8 cellular contexts compared by ENCODE assay signal in the genomic region with DNA sequence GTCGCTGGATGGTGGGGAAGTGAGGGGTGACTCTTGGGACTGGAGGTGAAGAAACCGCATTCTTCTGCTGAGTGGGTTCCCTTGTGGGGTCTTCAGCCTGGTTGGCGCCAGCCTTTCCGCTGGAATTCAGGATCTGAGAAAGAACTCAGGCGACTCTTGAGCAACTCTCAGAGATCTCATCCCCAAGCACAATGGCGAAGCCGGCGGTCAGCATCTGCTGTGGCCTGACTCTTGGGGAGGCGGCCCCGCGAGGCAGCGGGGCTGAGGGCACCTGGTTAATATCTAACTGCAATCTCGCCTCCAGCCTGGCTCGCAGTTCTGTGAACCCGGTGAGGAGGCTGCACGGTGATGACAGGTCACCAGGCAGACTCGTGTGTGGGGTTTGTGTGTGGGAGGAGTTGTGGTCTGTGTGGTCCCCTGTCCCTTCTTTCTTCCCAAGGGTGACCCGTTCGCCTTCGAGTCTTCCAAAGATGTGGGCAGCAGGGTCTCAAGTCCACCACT. TPM values are rescaled to one million over a fixed set of nuclear protein-coding genes. Genes with fewer than 3 reads are reported as not detected.
DNase-seq lines count a peak whose midpoint lies in the region; ATAC-seq and TF ChIP-seq lines count a peak whose summit lies in the region.

No MANE protein-coding gene starts in this region.

- no peaks in the 10 kb centered on the region for H3K9me2 ChIP-seq in PC-3 (replicated peaks; ENCODE audit: low read length)

- H4K20me1 ChIP-seq in PC-3 (ENCODE audit: low read length): no peaks in the 10 kb centered on the region

- DNase-seq in ELF-1 (ENCODE audit: low read depth, low spot score): peak; percentile 40
- DNase-seq in H4 (ENCODE audit: low spot score): peak; percentile 5
- DNase-seq in PC-3: peak; percentile 43
- DNase-seq in adrenal gland: peak; percentile 33 to 68 (median 40)
- DNase-seq in hepatic stellate cell (ENCODE audit: low spot score): peak; percentile 27
- peak; percentile 70 for DNase-seq in renal cortical epithelial cell (ENCODE audit: low read depth)
- DNase-seq in NCI-H345 (lab: John Stamatoyannopoulos, UW): no peak
- no peak for DNase-seq in NCI-H226

- H3K9ac ChIP-seq in PC-3 (ENCODE audit: low read length): peak overlapping the region; percentile 81

- peak; percentile 17 for ATAC-seq in PC-3

- peaks cover 22% of the 10 kb centered on the region for H3K79me2 ChIP-seq in PC-3 (ENCODE audit: low read length)

- intact Hi-C loops in PC-3 (cut with micrococcal nuclease): loop anchor here (1.0 kb wide), 1 partner anchor 67 kb away; no protein-coding TSS in a partner anchor
- intact Hi-C loops in adrenal gland (cut with DNase I): no loop called here

- CTCF ChIA-PET in PC-3 (lab: Charles Lee): no interaction called here

- H3K27me3 ChIP-seq in PC-3 (ENCODE audit: low read length) (no peaks in the 10 kb centered on the region), adrenal gland (no peaks in the 10 kb centered on the region)

- H3K4me3 ChIP-seq in PC-3 (ENCODE audit: low read length): peak overlapping the region; percentile 77
- H3K4me3 ChIP-seq in adrenal gland: peak overlapping the region in 3 of 4 donors; percentile 22 to 87 (median 71)

- BruUV-seq in PC-3 (replicated peaks; lab: Mats Ljungman, UMichigan): TSS peak; percentile 34

- POLR2A ChIA-PET in PC-3 (lab: Charles Lee; ENCODE audit: unreplicated experiment): no interaction called here

- H2AFZ ChIP-seq in PC-3 (ENCODE audit: low read length): peak overlapping the region; percentile 89

- WGBS in adrenal gland, 4 donors: 0 to 10% (median 3%) methylated on average over 3 to 20 of the region's 20 CpGs

- H3F3A ChIP-seq in PC-3 (ENCODE audit: low read length, unreplicated experiment): no peaks in the 10 kb centered on the region

- peak overlapping the region; percentile 92 for H3K4me2 ChIP-seq in PC-3 (ENCODE audit: low read length)

- TF ChIP-seq POLR2A in adrenal gland (IDR thresholded peaks at IDR 0.05): no peak

- H3K4me1 ChIP-seq in PC-3 (ENCODE audit: insufficient read depth, low read length) (peaks cover 8% of the 10 kb centered on the region; the same call in 1 of the 2 replicates), adrenal gland (replicated peaks in 1 of 2) (peaks cover 0 to 14% of the 10 kb centered on the region in 2 donors)

- peak overlapping the region; percentile 49 for H3K27ac ChIP-seq in PC-3 (ENCODE audit: low read length)
- peak overlapping the region; percentile 71 to 97 (median 95) for H3K27ac ChIP-seq in adrenal gland

- H3K36me3 ChIP-seq in PC-3 (ENCODE audit: low read depth, low read length): peaks cover 23% of the 10 kb centered on the region; the same call in 1 of the 2 replicates
- no peaks in the 10 kb centered on the region for H3K36me3 ChIP-seq in adrenal gland (replicated peaks in 1 of 2)

- H3K9me3 ChIP-seq in PC-3 (ENCODE audit: low read length) (peaks cover 14% of the 10 kb centered on the region; the same call in 1 of the 2 replicates), adrenal gland (replicated peaks in 1 of 3) (peaks cover 0 to under 1% (median 0%) of the 10 kb centered on the region in 3 donors)

- TF ChIP-seq CTCF in PC-3 (conservative IDR thresholded peaks at IDR 0.05; ENCODE audit: low read depth, low read length) (no peak), adrenal gland (IDR thresholded peaks at IDR 0.05) (no peak)

RNA-seq across cellular contexts. Expression of a gene that starts 0.9 kb away (rescaled TPM):
- 1.5 and 3.3 TPM in 2 replicates for total RNA-seq in H4 (2014; rRNA removed; shearing (Covaris generic))
- total RNA-seq in PC-3 (2014; rRNA removed) (6.9 and 8.0 TPM in 2 replicates), adrenal gland (10 to 100 TPM in 1 of 8 donors, 1 to 10 TPM in 7; 2.8 to 14.2 (median 7.5) TPM), renal cortical epithelial cell (9.6 and 16.3 TPM in 2 replicates)
- polyA plus RNA-seq in adrenal gland: 1 to 10 TPM; 4.4 to 9.7 (median 6.5) TPM

RNA-seq across cellular contexts. Expression of a gene that starts 28.9 kb away (rescaled TPM):
- total RNA-seq in H4 (2014; rRNA removed; shearing (Covaris generic)): 4.0 and 7.3 TPM in 2 replicates
- total RNA-seq in PC-3 (2014; rRNA removed) (5.1 and 5.6 TPM in 2 replicates), adrenal gland (1 to 10 TPM; 2.6 to 9.1 (median 4.1) TPM), renal cortical epithelial cell (24.3 and 28.7 TPM in 2 replicates)
- polyA plus RNA-seq in adrenal gland: 1 to 10 TPM; 2.8 to 4.7 (median 3.6) TPM

RNA-seq across cellular contexts. Expression of a gene that starts 30.6 kb away (rescaled TPM):
- not detected in 2 replicates for total RNA-seq in H4 (2014; rRNA removed; shearing (Covaris generic))
- total RNA-seq in PC-3 (2014; rRNA removed): 0.17 and 0.47 TPM in 2 replicates
- total RNA-seq in adrenal gland: 1 to 10 TPM in 7 of 8 donors, under 1 TPM in 1; 0.24 to 7.2 (median 3.7) TPM
- polyA plus RNA-seq in adrenal gland: 1 to 10 TPM; 1.2 to 3.5 (median 2.2) TPM
- total RNA-seq in renal cortical epithelial cell: 0.17 and 2.9 TPM in 2 replicates

RNA-seq across cellular contexts. Expression of a gene that starts 46.4 kb away (rescaled TPM):
- total RNA-seq in H4 (2014; rRNA removed; shearing (Covaris generic)): 5.5 and 6.2 TPM in 2 replicates
- total RNA-seq in PC-3 (2014; rRNA removed): 11.6 and 11.9 TPM in 2 replicates
- total RNA-seq in adrenal gland: 10 to 100 TPM in 3 of 8 donors, 1 to 10 TPM in 5; 4.0 to 14.5 (median 9.0) TPM
- 1 to 10 TPM; 3.4 to 7.3 (median 5.9) TPM for polyA plus RNA-seq in adrenal gland
- 10.8 and 15.9 TPM in 2 replicates for total RNA-seq in renal cortical epithelial cell

Comparison
In these comparisons a context has a peak if more than half of its experiments do, and no peak if none do; other contexts are left out.
1. DNase-seq: peak in ELF-1 (single experiment), H4 (single experiment), PC-3 (single experiment), adrenal gland (7 of 7), hepatic stellate cell (single experiment) and renal cortical epithelial cell (single experiment); none in NCI-H345 (single experiment) and NCI-H226 (single experiment).